29 cellular contexts compared by ENCODE assay signal in genomic region chr6:161195418-161195817, GRCh38.
"Had no signal": no experiment of that assay in that cellular context is flagged by ENCODE, and none has a peak within 500 bp of the region (broad histone marks: within the 10 kb centered on the region; RNA-seq: fewer than 3 reads in every experiment).

No MANE protein-coding gene starts in this region.

- H3K4me3 Mint-ChIP-seq: activated CD4-positive, alpha-beta memory T cell treated with anti-CD3 and anti-CD28 coated beads for 36 hours; activated CD4-positive, alpha-beta T cell treated with anti-CD3 and anti-CD28 coated beads, Interleukin-2, amount 10 ng/mL, durations not matched to agents 24 days and 14 days; activated T-cell treated with anti-CD3 and anti-CD28 coated beads, Interleukin-2, amount 50 U/mL, for 4 hours; activated T-helper 17 cell treated with anti-CD3 and anti-CD28 coated beads, Interleukin-2, amount 50 U/mL, for 72 hours; naive B cell; nephron progenitor cell; stimulated activated memory B cell treated with anti-CD40 and anti-IgM and Interleukin-4, amounts not matched to agents 10 μg/mL and 1 μg/mL and 100 μg/mL, for 72 hours; stimulated activated naive CD8-positive, alpha-beta T cell treated with anti-CD3 and anti-CD28 coated beads, Interleukin-15, amount 100 ng/mL, for 72 hours had no signal

- DNase-seq: activated CD4-positive, alpha-beta memory T cell treated with anti-CD3 and anti-CD28 coated beads for 36 hours; activated CD4-positive, alpha-beta T cell treated with anti-CD3 and anti-CD28 coated beads, Interleukin-2, amount 10 ng/mL, durations not matched to agents 24 days and 14 days; activated CD4-positive, CD25-positive, alpha-beta regulatory T cell treated with anti-CD3 and anti-CD28 coated beads, Interleukin-2, amount 50 U/mL, for 72 hours; activated CD8-positive, alpha-beta memory T cell treated with anti-CD3 and anti-CD28 coated beads, Interleukin-2, amount 50 U/mL, for 48 hours; activated T-cell treated with anti-CD3 and anti-CD28 coated beads, Interleukin-2, amount 50 U/mL, for 4 hours; dorsolateral prefrontal cortex; effector memory CD4-positive, alpha-beta T cell; foreskin melanocyte; kidney glomerular epithelial cell; left ventricle myocardium superior; mammary epithelial cell; naive B cell; nephron progenitor cell; pancreas; sigmoid colon; small intestine; stimulated activated CD4-positive, alpha-beta T cell treated with anti-CD3 and anti-CD28 coated beads, Interleukin-4, amount 100 ng/mL, for 4 hours; stimulated activated CD8-positive, alpha-beta memory T cell treated with anti-CD3 and anti-CD28 coated beads, Interleukin-4, amount 100 ng/mL, for 48 hours; stimulated activated naive CD8-positive, alpha-beta T cell treated with anti-CD3 and anti-CD28 coated beads, Interleukin-15, amount 100 ng/mL, for 72 hours; T-helper 9 cell; thyroid gland; upper lobe of left lung had no signal

- H3K4me1 Mint-ChIP-seq: nephron progenitor cell; stimulated activated naive CD8-positive, alpha-beta T cell treated with anti-CD3 and anti-CD28 coated beads, Interleukin-15, amount 100 ng/mL, for 72 hours had no signal

- H3K27ac ChIP-seq: cardiac muscle cell, coronary artery, neutrophil, pancreas, prostate gland, sigmoid colon, thyroid gland had no signal

- H3K27ac Mint-ChIP-seq: activated CD4-positive, alpha-beta memory T cell treated with anti-CD3 and anti-CD28 coated beads for 36 hours; activated CD4-positive, alpha-beta T cell treated with anti-CD3 and anti-CD28 coated beads, Interleukin-2, amount 10 ng/mL, durations not matched to agents 24 days and 14 days; activated naive CD4-positive, alpha-beta T cell treated with anti-CD3 and anti-CD28 coated beads, Interleukin-2, amount 50 U/mL, for 72 hours; activated T-helper 17 cell treated with anti-CD3 and anti-CD28 coated beads, Interleukin-2, amount 50 U/mL, for 72 hours; naive B cell; stimulated activated memory B cell treated with anti-CD40 and anti-IgM and Interleukin-4, amounts not matched to agents 10 μg/mL and 1 μg/mL and 100 μg/mL, for 72 hours had no signal

- ATAC-seq: activated naive CD4-positive, alpha-beta T cell treated with anti-CD3 and anti-CD28 coated beads, Interleukin-2, amount 50 U/mL, for 72 hours; activated T-cell treated with anti-CD3 and anti-CD28 coated beads, Interleukin-2, amount 50 U/mL, for 4 hours; activated T-helper 17 cell treated with anti-CD3 and anti-CD28 coated beads, Interleukin-2, amount 50 U/mL, for 72 hours; left ventricle myocardium superior; stimulated activated memory B cell treated with anti-CD40 and anti-IgM and Interleukin-4, amounts not matched to agents 10 μg/mL and 1 μg/mL and 100 μg/mL, for 72 hours; stimulated activated naive CD8-positive, alpha-beta T cell treated with anti-CD3 and anti-CD28 coated beads, Interleukin-15, amount 100 ng/mL, for 72 hours had no signal

- H3K27me3 Mint-ChIP-seq: activated CD4-positive, alpha-beta memory T cell treated with anti-CD3 and anti-CD28 coated beads for 36 hours; activated CD4-positive, alpha-beta T cell treated with anti-CD3 and anti-CD28 coated beads, Interleukin-2, amount 10 ng/mL, durations not matched to agents 24 days and 14 days; activated T-helper 17 cell treated with anti-CD3 and anti-CD28 coated beads, Interleukin-2, amount 50 U/mL, for 72 hours; naive B cell; stimulated activated memory B cell treated with anti-CD40 and anti-IgM and Interleukin-4, amounts not matched to agents 10 μg/mL and 1 μg/mL and 100 μg/mL, for 72 hours; stimulated activated naive CD8-positive, alpha-beta T cell treated with anti-CD3 and anti-CD28 coated beads, Interleukin-15, amount 100 ng/mL, for 72 hours had no signal

- H3K4me3 ChIP-seq: cardiac muscle cell, coronary artery, dorsolateral prefrontal cortex, pancreas, prostate gland, sigmoid colon, thyroid gland, upper lobe of left lung had no signal

- H3K9me3 Mint-ChIP-seq: activated CD4-positive, alpha-beta T cell treated with anti-CD3 and anti-CD28 coated beads, Interleukin-2, amount 10 ng/mL, durations not matched to agents 24 days and 14 days had no signal

- H3K9me3 ChIP-seq: neutrophil, pancreas, prostate gland, sigmoid colon, thyroid gland, upper lobe of left lung had no signal
